In the genomic region with DNA sequence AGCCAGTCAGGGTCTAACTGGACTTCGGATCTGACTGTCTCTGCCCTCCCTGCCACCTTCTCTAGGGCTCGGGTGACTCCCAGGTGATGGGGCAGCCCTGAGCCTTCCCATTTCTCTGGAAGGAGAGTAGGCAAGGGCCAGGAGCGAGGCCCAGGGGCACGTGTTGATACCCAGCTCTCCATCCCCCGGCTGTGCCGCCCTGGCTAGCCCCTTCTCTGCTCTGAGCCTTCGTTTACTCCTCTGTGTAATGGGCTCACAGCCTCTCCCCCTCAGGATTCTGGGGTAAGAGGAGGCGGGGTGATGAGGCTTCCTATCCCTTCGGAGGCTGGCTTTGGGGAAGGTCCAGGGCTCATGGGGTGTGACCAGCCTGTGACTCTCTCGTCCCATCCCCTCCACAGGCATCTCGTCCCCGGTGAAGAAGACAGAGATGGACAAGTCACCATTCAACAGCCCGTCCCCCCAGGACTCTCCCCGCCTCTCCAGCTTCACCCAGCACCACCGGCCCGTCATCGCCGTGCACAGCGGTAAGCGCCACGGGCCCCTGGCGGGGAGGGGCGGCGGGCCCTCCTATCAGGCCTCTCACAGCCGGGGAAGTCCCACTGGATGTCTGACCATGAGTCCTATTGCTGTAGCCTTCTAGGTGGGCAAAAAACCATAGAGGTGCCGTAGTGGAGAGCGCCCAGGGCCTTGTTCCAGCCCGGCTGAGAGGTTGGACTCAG, we compare ENCODE assay signal across 28 cellular contexts. TPM values are rescaled to one million over a fixed set of nuclear protein-coding genes. Genes with fewer than 3 reads are reported as not detected.
"Had no signal": no experiment of that assay in that cellular context is flagged by ENCODE, and none has a peak within 500 bp of the region (broad histone marks: within the 10 kb centered on the region; RNA-seq: fewer than 3 reads in every experiment).

No MANE protein-coding gene starts in this region.

- DNase-seq: activated CD4-positive, alpha-beta T cell treated with anti-CD3 and anti-CD28 coated beads, Interleukin-2, amount 10 ng/mL, durations not matched to agents 7 days and 5 days; activated CD4-positive, CD25-positive, alpha-beta regulatory T cell treated with anti-CD3 and anti-CD28 coated beads, Interleukin-2, amount 50 U/mL, for 72 hours; activated CD8-positive, alpha-beta memory T cell treated with anti-CD3 and anti-CD28 coated beads, Interleukin-2, amount 10 ng/mL, durations not matched to agents 7 days and 5 days; activated CD8-positive, alpha-beta T cell treated with anti-CD3 and anti-CD28 coated beads for 36 hours; activated effector memory CD4-positive, alpha-beta T cell treated with anti-CD3 and anti-CD28 coated beads, Interleukin-2, amount 50 U/mL, for 16 hours; activated naive CD4-positive, alpha-beta T cell treated with anti-CD3 and anti-CD28 coated beads, Interleukin-2, amount 10 ng/mL, durations not matched to agents 7 days and 5 days; activated T-cell treated with anti-CD3 and anti-CD28 coated beads for 4 hours; caudate nucleus; effector memory CD4-positive, alpha-beta T cell; head of caudate nucleus; kidney; lower lobe of right lung; naive B cell; occipital lobe; stimulated activated CD4-positive, alpha-beta T cell treated with anti-CD3 and anti-CD28 coated beads, Interleukin-2, amount 100 ng/mL, for 48 hours; stimulated activated CD8-positive, alpha-beta memory T cell treated with anti-CD3 and anti-CD28 coated beads, Interleukin-4, amount 100 ng/mL, for 48 hours; stimulated activated naive B cell treated with anti-CD40 and anti-IgM and Interleukin-4, amounts not matched to agents 10 μg/mL and 1 μg/mL and 100 μg/mL, for 72 hours; T-cell; upper lobe of right lung; WERI-Rb-1 had no signal

- H3K27me3 ChIP-seq: upper lobe of right lung had no signal

- H3K4me3 Mint-ChIP-seq: activated CD4-positive, alpha-beta T cell treated with anti-CD3 and anti-CD28 coated beads, Interleukin-2, amount 10 ng/mL, durations not matched to agents 7 days and 5 days; activated CD8-positive, alpha-beta memory T cell treated with anti-CD3 and anti-CD28 coated beads, Interleukin-2, amount 10 ng/mL, durations not matched to agents 7 days and 5 days; activated CD8-positive, alpha-beta T cell treated with anti-CD3 and anti-CD28 coated beads for 36 hours; activated naive CD4-positive, alpha-beta T cell treated with anti-CD3 and anti-CD28 coated beads, Interleukin-2, amount 10 ng/mL, durations not matched to agents 7 days and 5 days; brain; naive B cell; stimulated activated naive B cell treated with anti-CD40 and anti-IgM and Interleukin-4, amounts not matched to agents 10 μg/mL and 1 μg/mL and 100 μg/mL, for 72 hours; T-cell; T-helper 2 cell treated with Interferon-gamma antibody and Interleukin-4, amounts not matched to agents 5 μg/mL and 100 μg/mL, for 36 hours had no signal

- H3K36me3 Mint-ChIP-seq: activated CD8-positive, alpha-beta memory T cell treated with anti-CD3 and anti-CD28 coated beads, Interleukin-2, amount 10 ng/mL, durations not matched to agents 7 days and 5 days; activated naive CD4-positive, alpha-beta T cell treated with anti-CD3 and anti-CD28 coated beads, Interleukin-2, amount 10 ng/mL, durations not matched to agents 7 days and 5 days had no signal

- ATAC-seq: activated CD8-positive, alpha-beta memory T cell treated with anti-CD3 and anti-CD28 coated beads, Interleukin-2, amount 10 ng/mL, durations not matched to agents 7 days and 5 days; activated CD8-positive, alpha-beta T cell treated with anti-CD3 and anti-CD28 coated beads for 36 hours; esophagus mucosa; lower lobe of right lung; stimulated activated naive B cell treated with anti-CD40 and anti-IgM and Interleukin-4, amounts not matched to agents 10 μg/mL and 1 μg/mL and 100 μg/mL, for 72 hours; T-cell; upper lobe of right lung had no signal

- H3K27ac Mint-ChIP-seq: activated CD4-positive, alpha-beta T cell treated with anti-CD3 and anti-CD28 coated beads, Interleukin-2, amount 10 ng/mL, durations not matched to agents 7 days and 5 days; activated CD8-positive, alpha-beta memory T cell treated with anti-CD3 and anti-CD28 coated beads, Interleukin-2, amount 10 ng/mL, durations not matched to agents 7 days and 5 days; activated CD8-positive, alpha-beta T cell treated with anti-CD3 and anti-CD28 coated beads for 36 hours; activated naive CD4-positive, alpha-beta T cell treated with anti-CD3 and anti-CD28 coated beads, Interleukin-2, amount 10 ng/mL, durations not matched to agents 7 days and 5 days; brain; naive B cell; T-cell; T-helper 2 cell treated with Interferon-gamma antibody and Interleukin-4, amounts not matched to agents 5 μg/mL and 100 μg/mL, for 36 hours had no signal

- H3K27ac ChIP-seq: lower lobe of right lung, upper lobe of right lung, WERI-Rb-1 had no signal

- H3K4me3 ChIP-seq: lower lobe of right lung, thoracic aorta, upper lobe of right lung had no signal

- H3K9me3 Mint-ChIP-seq: activated CD4-positive, alpha-beta T cell treated with anti-CD3 and anti-CD28 coated beads, Interleukin-2, amount 10 ng/mL, durations not matched to agents 7 days and 5 days; activated CD8-positive, alpha-beta T cell treated with anti-CD3 and anti-CD28 coated beads for 36 hours; activated naive CD4-positive, alpha-beta T cell treated with anti-CD3 and anti-CD28 coated beads, Interleukin-2, amount 10 ng/mL, durations not matched to agents 7 days and 5 days; brain; naive B cell; stimulated activated naive B cell treated with anti-CD40 and anti-IgM and Interleukin-4, amounts not matched to agents 10 μg/mL and 1 μg/mL and 100 μg/mL, for 72 hours; T-cell; T-helper 2 cell treated with Interferon-gamma antibody and Interleukin-4, amounts not matched to agents 5 μg/mL and 100 μg/mL, for 36 hours had no signal

- H3K27me3 Mint-ChIP-seq: activated CD4-positive, alpha-beta T cell treated with anti-CD3 and anti-CD28 coated beads, Interleukin-2, amount 10 ng/mL, durations not matched to agents 7 days and 5 days; activated CD8-positive, alpha-beta memory T cell treated with anti-CD3 and anti-CD28 coated beads, Interleukin-2, amount 10 ng/mL, durations not matched to agents 7 days and 5 days; activated CD8-positive, alpha-beta T cell treated with anti-CD3 and anti-CD28 coated beads for 36 hours; activated naive CD4-positive, alpha-beta T cell treated with anti-CD3 and anti-CD28 coated beads, Interleukin-2, amount 10 ng/mL, durations not matched to agents 7 days and 5 days; brain; naive B cell; stimulated activated naive B cell treated with anti-CD40 and anti-IgM and Interleukin-4, amounts not matched to agents 10 μg/mL and 1 μg/mL and 100 μg/mL, for 72 hours; T-cell had no signal

- H3K9me3 ChIP-seq: lower lobe of right lung, thoracic aorta, upper lobe of right lung had no signal

RNA-seq across cellular contexts. Expression of a gene that starts 31.6 kb away (rescaled TPM):
- total RNA-seq: dermis microvascular lymphatic vessel endothelial cell, esophagus mucosa, frontal cortex, lower lobe of right lung, occipital lobe, thoracic aorta, upper lobe of right lung had no signal
- polyA plus RNA-seq: neural cell had no signal

RNA-seq across cellular contexts. Expression of a gene that starts 34.5 kb away (rescaled TPM):
- total RNA-seq: activated CD4-positive, alpha-beta T cell treated with anti-CD3 and anti-CD28 coated beads, Interleukin-2, amount 10 ng/mL, durations not matched to agents 7 days and 5 days; activated CD8-positive, alpha-beta memory T cell treated with anti-CD3 and anti-CD28 coated beads, Interleukin-2, amount 10 ng/mL, durations not matched to agents 7 days and 5 days; activated CD8-positive, alpha-beta T cell treated with anti-CD3 and anti-CD28 coated beads for 36 hours; dermis microvascular lymphatic vessel endothelial cell; esophagus mucosa; frontal cortex; kidney; lower lobe of right lung; mesenteric fat pad; occipital lobe; T-cell; thoracic aorta; upper lobe of right lung had no signal
- polyA plus RNA-seq: neural cell had no signal
